In the genomic region with DNA sequence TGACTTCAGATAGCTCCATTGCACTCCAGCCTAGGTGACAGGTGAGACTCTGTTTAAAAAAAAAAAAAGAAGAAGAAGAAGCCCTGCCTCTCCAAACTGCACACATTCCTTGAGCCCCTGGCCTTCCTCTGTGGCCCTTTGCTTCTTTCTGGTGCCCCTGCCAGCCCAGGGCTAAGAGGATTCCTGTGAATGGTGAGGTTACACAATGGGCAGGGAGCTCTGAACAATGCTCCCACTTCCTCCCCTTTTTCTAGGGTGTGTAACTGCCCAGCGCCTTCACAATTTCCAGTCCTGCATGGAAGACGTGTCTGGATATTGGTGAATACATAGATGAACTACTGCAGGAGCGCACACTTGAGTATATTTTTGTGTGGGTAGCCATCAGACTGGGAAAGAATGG, we compare ENCODE assay signal across 13 cellular contexts. TPM values are rescaled to one million over a fixed set of nuclear protein-coding genes. Genes with fewer than 3 reads are reported as not detected.
DNase-seq lines count a peak whose midpoint lies in the region; ATAC-seq, FAIRE-seq and TF ChIP-seq lines count a peak whose summit lies in the region.
"Had no signal": no experiment of that assay in that cellular context is flagged by ENCODE, and none has a peak within 500 bp of the region (broad histone marks: within the 10 kb centered on the region; RNA-seq: fewer than 3 reads in every experiment).

No MANE protein-coding gene starts in this region.

- peaks cover 16% of the 10 kb centered on the region; the same call in 1 of the 2 replicates for H3K23me2 ChIP-seq in H1 (ENCODE audit: low read depth, low read length)

- 89% methylated on average over 3 of the region's 3 CpGs for WGBS in A549 (ENCODE audit: missing lambda C conversion rate)
- 71% methylated on average over 3 of the region's 3 CpGs; no CpG with 5 or more reads in 1 of the 2 experiments for WGBS in H1 (ENCODE audit: extremely low coverage in 1 of 2, insufficient coverage in 1 of 2, insufficient read length in 1 of 2, insufficient replicate concordance in 2 of 2, low coverage in 1 of 2, low lambda C conversion rate in 2 of 2, missing lambda C conversion rate in 1 of 2), 2 experiments
- no CpG with 5 or more reads among the region's 3 CpGs for WGBS in neuronal stem cell (ENCODE audit: extremely low coverage in 2 of 2, insufficient read length in 2 of 2, insufficient replicate concordance in 1 of 2), 2 donors

- H2AK5ac ChIP-seq in H1 (ENCODE audit: low read depth, low read length): no peak overlapping the region
- no peak overlapping the region for H2AK5ac ChIP-seq in neuronal stem cell (ENCODE audit: low read depth, low read length)

- H3K18ac ChIP-seq in H1 (ENCODE audit: extremely low read depth, low read length) (0 out of 2 replicates have a peak overlapping the region, but pooled peaks have one; percentile 40), neuronal stem cell (ENCODE audit: low read length) (no peak overlapping the region)

- no peak overlapping the region for H3K56ac ChIP-seq in H1 (replicated peaks; ENCODE audit: insufficient read length, low read depth, low read length)

- peaks cover 50% of the 10 kb centered on the region for H3K27me3 Mint-ChIP-seq in GM23338 (ENCODE audit: insufficient read depth, low read depth, poor library complexity)

- H4K8ac ChIP-seq in H1 (ENCODE audit: extremely low read depth, insufficient read depth, low read length) (no peak overlapping the region), neuronal stem cell (ENCODE audit: low read depth, low read length) (no peak overlapping the region)

- TF ChIP-seq POLR2A in A549 (IDR thresholded peaks at IDR 0.05; ENCODE audit: low read length) (no peak), H1 (IDR thresholded peaks at IDR 0.05; ENCODE audit: control extremely low read depth in 1 of 2, low read depth in 2 of 2, low read length in 2 of 2) (no peak)

- ATAC-seq in A549 (no peak), GM23338 (no peak), GM21526 (IDR thresholded peaks at IDR 0.05; ENCODE audit: low FRiP score, unreplicated experiment) (no peak)

- H4K5ac ChIP-seq in H1 (ENCODE audit: insufficient read length, low read depth, low read length): no peak overlapping the region

- no peak overlapping the region for H2BK120ac ChIP-seq in H1 (replicated peaks; ENCODE audit: low read depth, low read length)
- no peak overlapping the region for H2BK120ac ChIP-seq in neuronal stem cell (ENCODE audit: low read depth, low read length)

- POLR2A ChIA-PET in A549 (lab: Yijun Ruan, JAX) (no interaction called here), H1 (lab: Charles Lee; ENCODE audit: partially characterized antibody) (interaction anchor here (1.1 to 45.2 kb wide), 3 partner anchors 9 to 67 kb away, joined by 3 to 1731 read pairs (median 804); no protein-coding TSS in a partner anchor)

- no peak overlapping the region for H3K9ac ChIP-seq in H1 (replicated peaks in 1 of 4; ENCODE audit: extremely low read depth in 1 of 4, low read depth in 3 of 4, low read length in 3 of 4)
- H3K9ac ChIP-seq in neuronal stem cell (ENCODE audit: low read depth, low read length, poor library complexity): no peak overlapping the region

- H3K36me3 ChIP-seq in GM23338 (ENCODE audit: insufficient read depth) (no peaks in the 10 kb centered on the region), H1 (ENCODE audit: control insufficient read depth in 2 of 4, insufficient read depth in 4 of 4, low read length in 3 of 4) (no peaks in the 10 kb centered on the region), neuronal stem cell (replicated peaks in 1 of 2; ENCODE audit: control insufficient read depth in 2 of 2, insufficient read depth in 2 of 2, low read length in 2 of 2) (no peaks in the 10 kb centered on the region)
- H3K36me3 ChIP-seq: BE2C had no signal

- H3K79me1 ChIP-seq in H1 (ENCODE audit: low read depth, low read length): no peaks in the 10 kb centered on the region
- H3K79me1 ChIP-seq in neuronal stem cell (ENCODE audit: low read depth, low read length): no peaks in the 10 kb centered on the region

- H3K27me3 ChIP-seq in GM23338 (ENCODE audit: insufficient read depth): peaks cover 38% of the 10 kb centered on the region
- H3K27me3 ChIP-seq in H1 (replicated peaks in 1 of 4; ENCODE audit: control insufficient read depth in 3 of 4, extremely low read depth in 1 of 4, insufficient read depth in 3 of 4, low read length in 3 of 4): peaks cover 7 to 37% (median 23%) of the 10 kb centered on the region in 4 experiments
- H3K27me3 ChIP-seq in neuronal stem cell (ENCODE audit: control insufficient read depth in 3 of 3, insufficient read depth in 3 of 3, low read depth in 1 of 3, low read length in 3 of 3): peaks cover 0 to 33% (median 4%) of the 10 kb centered on the region in 3 experiments

- FAIRE-seq in A549 (lab: Jason Lieb, UNC): no peak
- no peak for FAIRE-seq in H1 (lab: Jason Lieb, UNC)

- H2BK12ac ChIP-seq in H1 (ENCODE audit: low read depth, low read length) (0 out of 2 replicates have a peak overlapping the region, but pooled peaks have one; percentile 72), neuronal stem cell (ENCODE audit: low read length) (peak overlapping the region; percentile 4)

- CTCF ChIA-PET in A549 (lab: Yijun Ruan, JAX): interaction anchor here (1.1 to 31.4 kb wide), 6 partner anchors 13 to 101 kb away, joined by 3 to 356 read pairs (median 14); a partner anchor contains a TSS
- CTCF ChIA-PET in H1 (lab: Charles Lee; ENCODE audit: partially characterized antibody): interaction anchor here (0.6 to 14.7 kb wide), 31 partner anchors 10 to 108 kb away, joined by 3 to 144 read pairs (median 4); no protein-coding TSS in a partner anchor

- H3K9me3 ChIP-seq in A549 (no peaks in the 10 kb centered on the region), H1 (ENCODE audit: insufficient read depth in 2 of 2, low read depth in 1 of 2, low read length in 1 of 2) (no peaks in the 10 kb centered on the region), neuronal stem cell (replicated peaks in 1 of 2; ENCODE audit: control insufficient read depth in 2 of 2, insufficient read depth in 1 of 2, low read depth in 1 of 2, low read length in 2 of 2) (no peaks in the 10 kb centered on the region)
- H3K9me3 ChIP-seq: BE2C had no signal

- TF ChIP-seq RAD21 in A549 (conservative IDR thresholded peaks at IDR 0.05 in 1 of 2, IDR thresholded peaks at IDR 0.05 in 1 of 2): no peak
- no peak for TF ChIP-seq RAD21 in H1 (IDR thresholded peaks at IDR 0.05 in 1 of 2, conservative IDR thresholded peaks at IDR 0.05 in 1 of 2; ENCODE audit: low read depth in 2 of 2, low read length in 2 of 2)

- no peaks in the 10 kb centered on the region for H4K20me1 ChIP-seq in GM23338 (replicated peaks; ENCODE audit: insufficient read depth)
- H4K20me1 ChIP-seq in H1 (replicated peaks in 1 of 2; ENCODE audit: control insufficient read depth in 1 of 2, insufficient read depth in 2 of 2, low read length in 2 of 2): peaks cover 1 to 4% of the 10 kb centered on the region in 2 experiments

- H3K4me1 ChIP-seq in A549 (peaks cover 36% of the 10 kb centered on the region), GM23338 (ENCODE audit: insufficient read depth) (peaks cover 47% of the 10 kb centered on the region), H1 (replicated peaks in 1 of 4; ENCODE audit: control insufficient read depth in 3 of 4, insufficient read depth in 4 of 4, low read length in 3 of 4) (peaks cover 15 to 35% (median 25%) of the 10 kb centered on the region in 4 experiments), neuronal stem cell (ENCODE audit: control insufficient read depth in 2 of 2, insufficient read depth in 1 of 2, low read depth in 1 of 2, low read length in 2 of 2) (peaks cover 8 to 18% of the 10 kb centered on the region in 2 donors)
- H3K4me1 ChIP-seq: BE2C had no signal

- H2BK20ac ChIP-seq in H1 (ENCODE audit: low read length): no peak overlapping the region

- H2BK5ac ChIP-seq in H1 (ENCODE audit: low read depth, low read length) (no peak overlapping the region; the same call in 1 of the 2 replicates), neuronal stem cell (ENCODE audit: low read length) (no peak overlapping the region)

- H3K14ac ChIP-seq in H1 (ENCODE audit: insufficient read length) (no peak overlapping the region), neuronal stem cell (ENCODE audit: low read length) (no peak overlapping the region)

- H3K4ac ChIP-seq in H1 (replicated peaks; ENCODE audit: insufficient read length, low read depth, low read length): no peak overlapping the region
- H3K4ac ChIP-seq in neuronal stem cell (ENCODE audit: low read length): no peak overlapping the region

- peaks cover 16% of the 10 kb centered on the region for H3F3A ChIP-seq in GM23338 (replicated peaks; ENCODE audit: low read depth)

- H3K4me3 ChIP-seq in A549 (no peak overlapping the region), GM23338 (no peak overlapping the region), H1 (ENCODE audit: extremely low read depth in 1 of 4, insufficient read depth in 2 of 4, low read depth in 3 of 4, low read length in 4 of 4) (no peak overlapping the region), neuronal stem cell (ENCODE audit: low read length in 2 of 2) (no peak overlapping the region)

- no peak for TF ChIP-seq CTCF in A549 (IDR thresholded peaks at IDR 0.05)
- no peak for TF ChIP-seq CTCF in GM23338 (conservative IDR thresholded peaks at IDR 0.05; ENCODE audit: low read depth in 2 of 2)
- TF ChIP-seq CTCF in H1 (IDR thresholded peaks at IDR 0.05; ENCODE audit: control extremely low read depth in 1 of 3, insufficient read depth in 1 of 3, low read depth in 1 of 3, low read length in 3 of 3): no peak

- no peak overlapping the region for H3K27ac Mint-ChIP-seq in GM23338
- H3K27ac Mint-ChIP-seq: CD4-positive, alpha-beta memory T cell had no signal

- no peaks in the 10 kb centered on the region for H3K9me3 Mint-ChIP-seq in GM23338

- H3K4me1 Mint-ChIP-seq in GM23338: peaks cover 42% of the 10 kb centered on the region

- TF ChIP-seq EP300 in A549 (IDR thresholded peaks at IDR 0.05) (no peak), H1 (IDR thresholded peaks at IDR 0.05; ENCODE audit: borderline replicate concordance in 1 of 2, low read depth in 2 of 2, low read length in 2 of 2) (no peak)

- H2AFZ ChIP-seq in GM23338: no peak overlapping the region
- H2AFZ ChIP-seq in H1 (ENCODE audit: low read length): no peak overlapping the region
- H2AFZ ChIP-seq in neuronal stem cell (ENCODE audit: low read length): no peak overlapping the region

- H3K36me3 Mint-ChIP-seq in GM23338 (ENCODE audit: low read depth): no peaks in the 10 kb centered on the region; the same call in 2 of the 3 replicates
- H3K36me3 Mint-ChIP-seq: CD4-positive, alpha-beta memory T cell had no signal

- no peak overlapping the region for H3K23ac ChIP-seq in H1 (ENCODE audit: insufficient read length)
- H3K23ac ChIP-seq in neuronal stem cell (ENCODE audit: low read depth, low read length, poor library complexity): no peak overlapping the region

- no peak overlapping the region; the same call in 2 of the 3 replicates for H3K4me3 Mint-ChIP-seq in GM23338
- H3K4me3 Mint-ChIP-seq: CD4-positive, alpha-beta memory T cell had no signal

- H2BK15ac ChIP-seq in H1 (ENCODE audit: low read length) (no peak overlapping the region), neuronal stem cell (ENCODE audit: low read length) (no peak overlapping the region)

- H3K79me2 ChIP-seq in GM23338 (replicated peaks; ENCODE audit: insufficient read depth) (peaks cover 6% of the 10 kb centered on the region), H1 (ENCODE audit: control insufficient read depth in 1 of 2, insufficient read depth in 2 of 2, low read length in 2 of 2) (peaks cover 0 to 6% of the 10 kb centered on the region in 2 experiments; a peak in 2 of 4 replicates)

- H3K4me2 ChIP-seq in A549 (no peak overlapping the region), GM23338 (peak overlapping the region; percentile 2; the same call in 1 of the 2 replicates), H1 (ENCODE audit: insufficient read depth in 1 of 2, low read depth in 2 of 2, low read length in 2 of 2) (no peak overlapping the region), neuronal stem cell (ENCODE audit: insufficient read depth, low read length, poor library complexity, severe bottlenecking) (no peak overlapping the region)

- H3K27ac ChIP-seq in A549 (peak overlapping the region; percentile 37 to 99; a peak in 5 of 6 replicates), GM23338 (ENCODE audit: low read depth) (no peak overlapping the region), H1 (ENCODE audit: low read depth, low read length) (no peak overlapping the region), neuronal stem cell (replicated peaks; ENCODE audit: low read length) (no peak overlapping the region)

- DNase-seq in A549 (ENCODE audit: low read depth in 1 of 2, low spot score in 1 of 2): no peak
- DNase-seq in GM23338 (ENCODE audit: low spot score): no peak
- DNase-seq in H1 (ENCODE audit: low read depth in 1 of 2, low spot score in 2 of 2): peak in 1 of 2 experiments; percentile 39
- no peak for DNase-seq in neuronal stem cell (ENCODE audit: low spot score)
- DNase-seq in activated naive CD4-positive, alpha-beta T cell treated with anti-CD3 and anti-CD28 coated beads, Interleukin-2, amount 50 U/mL, for 16 hours: no peak
- no peak for DNase-seq in COR-L47 (lab: John Stamatoyannopoulos, UW)
- DNase-seq: DMS 273 treated with DMSO at 0.1 percent for 48 hours; NCI-H1048; NCI-H1694; NK-92 treated with Interleukin-12 subunit alpha and Interleukin-12 subunit beta, amount 100 ng/mL, for 24 hours had no signal

- H4K91ac ChIP-seq in H1 (replicated peaks; ENCODE audit: insufficient read length, low read length): no peak overlapping the region
- no peak overlapping the region for H4K91ac ChIP-seq in neuronal stem cell (ENCODE audit: low read depth, low read length, poor library complexity)

- no peaks in the 10 kb centered on the region for H3K9me2 ChIP-seq in GM23338 (ENCODE audit: insufficient read depth)

RNA-seq across cellular contexts. Expression of a gene that starts 3.6 kb away (rescaled TPM):
- polyA plus RNA-seq in A549 (2011; rRNA removed) (36.3 and 44.1 TPM in 2 replicates), A549 (2017; fragmentation: RNase III; extraction: RNeasy Plus Mini Kit Qiagen cat#74134 plus additional on column Dnase treatment) (40.7 to 49.4 TPM (median 41.1 TPM) in 3 replicates), GM23338 (2016; fragmentation: Nextera tagmentation; extraction: Ambion mirVana) (17.4 and 17.9 TPM in 2 replicates), H1 (2011; rRNA removed) (19.0 and 33.5 TPM in 2 replicates)
- 70.4 and 95.3 TPM in 2 replicates for polyA plus RNA-seq in A549 (2012; cell fraction: cytosol; rRNA removed)
- 144 and 160 TPM in 2 replicates for polyA plus RNA-seq in A549 (2012; cell fraction: nucleus; rRNA removed)
- 48.6 and 69.1 TPM in 2 replicates for polyA minus RNA-seq in A549 (2011; rRNA and poly(A)+ RNA removed)
- total RNA-seq in GM23338 (2014; rRNA removed; shearing (Covaris generic)): 96.2 and 102 TPM in 2 replicates
- 60.3 and 63.7 TPM in 2 replicates for total RNA-seq in H1 (2021; fragmentation: NEBNext Ultra II Directional; extraction: Animal tissue kit (Norgen Biotek cat#: 25700))
- polyA plus RNA-seq in H1 (2011; cell fraction: cytosol; rRNA removed): 31.5 TPM
- 61.9 TPM for polyA plus RNA-seq in H1 (2011; cell fraction: nucleus; rRNA removed)
- polyA plus RNA-seq in H1 (2012, experiment 1 of 2): 19.2 to 24.1 TPM (median 20.7 TPM) in 4 replicates
- 17.1 TPM for polyA plus RNA-seq in H1 (2012, experiment 2 of 2)
- 18.6 TPM for polyA plus RNA-seq in H1 (2013, experiment 1 of 2)
- polyA plus RNA-seq in H1 (2013, experiment 2 of 2): 17.2 TPM
- 34.9 and 37.0 TPM in 2 replicates for polyA minus RNA-seq in H1 (2011; rRNA and poly(A)+ RNA removed)
- polyA minus RNA-seq in H1 (2011; cell fraction: cytosol; rRNA and poly(A)+ RNA removed): 31.9 TPM
- 103 TPM for polyA minus RNA-seq in H1 (2011; cell fraction: nucleus; rRNA and poly(A)+ RNA removed)
- 61.7 TPM for polyA plus RNA-seq in neuronal stem cell (2013, experiment 1 of 2)
- 60.5 TPM for polyA plus RNA-seq in neuronal stem cell (2013, experiment 2 of 2)

Comparison
In these comparisons a context has a peak if more than half of its experiments do, and no peak if none do; other contexts are left out.
1. H3K27ac ChIP-seq: peak in A549 (2 of 2); none in GM23338 (single experiment), H1 (single experiment) and neuronal stem cell (single experiment).